29 cellular contexts compared by ENCODE assay signal in the genomic region with DNA sequence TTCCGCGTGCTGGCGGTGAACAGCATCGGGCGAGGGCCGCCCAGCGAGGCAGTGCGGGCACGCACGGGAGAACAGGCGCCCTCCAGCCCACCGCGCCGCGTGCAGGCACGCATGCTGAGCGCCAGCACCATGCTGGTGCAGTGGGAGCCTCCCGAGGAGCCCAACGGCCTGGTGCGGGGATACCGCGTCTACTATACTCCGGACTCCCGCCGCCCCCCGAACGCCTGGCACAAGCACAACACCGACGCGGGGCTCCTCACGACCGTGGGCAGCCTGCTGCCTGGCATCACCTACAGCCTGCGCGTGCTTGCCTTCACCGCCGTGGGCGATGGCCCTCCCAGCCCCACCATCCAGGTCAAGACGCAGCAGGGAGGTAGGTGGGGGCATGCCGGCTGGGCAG.
"Had no signal": no experiment of that assay in that cellular context is flagged by ENCODE, and none has a peak within 500 bp of the region (broad histone marks: within the 10 kb centered on the region; RNA-seq: fewer than 3 reads in every experiment).

No MANE protein-coding gene starts in this region.

- FAIRE-seq: islet of Langerhans, kidney, pancreas, small intestine had no signal

- H3K36me3 Mint-ChIP-seq: immature natural killer cell; naive B cell; natural killer cell treated with Interleukin-12 subunit alpha and Interleukin-12 subunit beta and Interleukin-15 and Interleukin-18, amount 100 ng/mL, for 72 hours; stimulated activated naive B cell treated with anti-CD40 and anti-IgM and Interleukin-4, amounts not matched to agents 10 μg/mL and 1 μg/mL and 100 μg/mL, for 72 hours had no signal

- H3K36me3 ChIP-seq: heart left ventricle, prostate gland had no signal

- H3K4me3 Mint-ChIP-seq: immature natural killer cell; mesothelial cell of epicardium; naive B cell; natural killer cell treated with Interleukin-12 subunit alpha and Interleukin-12 subunit beta and Interleukin-15 and Interleukin-18, amount 100 ng/mL, for 72 hours; stimulated activated naive B cell treated with anti-CD40 and anti-IgM and Interleukin-4, amounts not matched to agents 10 μg/mL and 1 μg/mL and 100 μg/mL, for 72 hours; stimulated activated naive CD8-positive, alpha-beta T cell treated with anti-CD3 and anti-CD28 coated beads, Interleukin-15, Interleukin-2, amounts not matched to agents 100 ng/mL and 50 ng/mL, for 24 hours had no signal

- H3K27me3 Mint-ChIP-seq: natural killer cell treated with Interleukin-12 subunit alpha and Interleukin-12 subunit beta and Interleukin-15 and Interleukin-18, amount 100 ng/mL, for 72 hours; stimulated activated naive CD8-positive, alpha-beta T cell treated with anti-CD3 and anti-CD28 coated beads, Interleukin-15, Interleukin-2, amounts not matched to agents 100 ng/mL and 50 ng/mL, for 24 hours had no signal

- DNase-seq: heart left ventricle; hypothalamus; immature natural killer cell; kidney; left colon; left lung; lower lobe of right lung; mesendoderm; naive B cell; nucleus accumbens; pancreas; posterior cingulate gyrus; retina; right cardiac atrium; sigmoid colon; small intestine; spleen; stimulated activated CD4-positive, alpha-beta T cell treated with anti-CD3 and anti-CD28 coated beads, Interleukin-2, amount 100 ng/mL, for 48 hours; stimulated activated CD4-positive, alpha-beta T cell treated with anti-CD3 and anti-CD28 coated beads, Interleukin-4, amount 100 ng/mL, for 4 hours; stimulated activated CD8-positive, alpha-beta memory T cell treated with anti-CD3 and anti-CD28 coated beads, Interleukin-4, amount 100 ng/mL, for 48 hours; stimulated activated naive B cell treated with anti-CD40 and anti-IgM and Interleukin-4, amounts not matched to agents 10 μg/mL and 1 μg/mL and 100 μg/mL, for 72 hours; substantia nigra; upper lobe of left lung had no signal

- H3K4me3 ChIP-seq: heart left ventricle, left lung, lower lobe of right lung, pancreas, prostate gland, sigmoid colon, spleen, tibial nerve, upper lobe of left lung had no signal

- ATAC-seq: heart left ventricle; left colon; left lung; lower lobe of right lung; natural killer cell treated with Interleukin-12 subunit alpha and Interleukin-12 subunit beta and Interleukin-15 and Interleukin-18, amount 100 ng/mL, for 72 hours; pancreas; right cardiac atrium; stimulated activated naive B cell treated with anti-CD40 and anti-IgM and Interleukin-4, amounts not matched to agents 10 μg/mL and 1 μg/mL and 100 μg/mL, for 72 hours had no signal

- H3K27ac ChIP-seq: heart left ventricle, left lung, lower lobe of right lung, pancreas, prostate gland, sigmoid colon, spleen, tibial nerve, upper lobe of left lung had no signal

- H3K4me1 ChIP-seq: heart left ventricle, left lung, lower lobe of right lung, pancreas, prostate gland, spleen, tibial nerve had no signal

- H3K9me3 Mint-ChIP-seq: immature natural killer cell; mesothelial cell of epicardium; naive B cell; natural killer cell treated with Interleukin-12 subunit alpha and Interleukin-12 subunit beta and Interleukin-15 and Interleukin-18, amount 100 ng/mL, for 72 hours; stimulated activated naive B cell treated with anti-CD40 and anti-IgM and Interleukin-4, amounts not matched to agents 10 μg/mL and 1 μg/mL and 100 μg/mL, for 72 hours; stimulated activated naive CD8-positive, alpha-beta T cell treated with anti-CD3 and anti-CD28 coated beads, Interleukin-15, Interleukin-2, amounts not matched to agents 100 ng/mL and 50 ng/mL, for 24 hours had no signal

- H3K27ac Mint-ChIP-seq: immature natural killer cell; mesothelial cell of epicardium; naive B cell; natural killer cell treated with Interleukin-12 subunit alpha and Interleukin-12 subunit beta and Interleukin-15 and Interleukin-18, amount 100 ng/mL, for 72 hours; stimulated activated naive B cell treated with anti-CD40 and anti-IgM and Interleukin-4, amounts not matched to agents 10 μg/mL and 1 μg/mL and 100 μg/mL, for 72 hours; stimulated activated naive CD8-positive, alpha-beta T cell treated with anti-CD3 and anti-CD28 coated beads, Interleukin-15, Interleukin-2, amounts not matched to agents 100 ng/mL and 50 ng/mL, for 24 hours had no signal

- H3K9me3 ChIP-seq: heart left ventricle, left lung, lower lobe of right lung, pancreas, prostate gland, sigmoid colon, spleen, tibial nerve, upper lobe of left lung had no signal

- H3K27me3 ChIP-seq: heart left ventricle, left lung, pancreas, sigmoid colon, spleen, tibial nerve, upper lobe of left lung had no signal

- H3K4me1 Mint-ChIP-seq: immature natural killer cell, naive B cell had no signal
